ENCODE assay signal across 34 cellular contexts in the genomic region with DNA sequence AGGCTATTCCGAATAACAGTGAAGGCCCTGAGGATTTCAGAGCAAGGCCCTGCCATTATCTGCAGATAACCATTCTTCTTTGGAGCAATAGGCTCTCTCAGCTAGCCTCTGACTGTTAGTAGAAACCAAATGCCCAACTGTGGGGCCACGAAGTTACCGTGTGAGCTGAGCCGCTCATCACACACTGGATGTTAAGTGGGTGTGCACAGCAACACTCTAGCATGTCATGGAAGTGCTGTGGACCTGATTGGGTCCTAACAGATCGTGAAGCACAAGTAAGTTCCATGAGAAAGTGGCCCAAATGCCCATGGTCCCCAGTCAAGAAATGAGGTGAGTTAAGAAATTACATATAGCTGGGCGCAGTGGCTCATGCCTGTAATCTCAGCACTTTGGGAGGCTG.
"Had no signal": no experiment of that assay in that cellular context is flagged by ENCODE, and none has a peak within 500 bp of the region (broad histone marks: within the 10 kb centered on the region; RNA-seq: fewer than 3 reads in every experiment).

No MANE protein-coding gene starts in this region.

- H3K27me3 ChIP-seq: MG63 had no signal

- H3K4me3 ChIP-seq: MG63 had no signal

- H3K9me3 ChIP-seq: MG63 had no signal

- DNase-seq: Karpas-422, Kasumi-1, MG63, MM.1S, MV-4-11, NCI-H1048, NCI-H1092, NCI-H1092 treated with DMSO at 0.1 percent for 48 hours, NCI-H1105, NCI-H1105 treated with DMSO at 0.1 percent for 48 hours, NCI-H1417, NCI-H1417 treated with DMSO at 0.1 percent for 48 hours, NCI-H1436, NCI-H1436 treated with DMSO at 0.1 percent for 48 hours, NCI-H146, NCI-H1694, NCI-H1694 treated with DMSO at 0.1 percent for 48 hours, NCI-H187, NCI-H187 treated with DMSO at 0.1 percent for 48 hours, NCI-H1930, NCI-H2029, NCI-H2029 treated with DMSO at 0.1 percent for 48 hours, NCI-H2081, NCI-H2081 treated with DMSO at 0.1 percent for 48 hours, NCI-H2107, NCI-H2171, NCI-H2171 treated with DMSO at 0.1 percent for 48 hours, NCI-H2227 treated with DMSO at 0.1 percent for 48 hours, NCI-H226, NCI-H345, NCI-H446, NCI-H446 treated with DMSO at 0.1 percent for 48 hours, NCI-H510A had no signal

- H3K36me3 ChIP-seq: MG63 had no signal

- H3K27ac ChIP-seq: KMS-11 had no signal
